Comparison of ENCODE assay signal across 1 cellular context in genomic region chr12:114799574-114800487, GRCh38.
TF ChIP-seq lines count a peak whose summit lies in the region.

No MANE protein-coding gene starts in this region.

TF ChIP-seq in H1, 55 proteins besides CTCF, POLR2A, EP300 and RAD21 (continued from another document):
- no peak for TF ChIP-seq ATF2 (IDR thresholded peaks at IDR 0.05; ENCODE audit: low read length)
- peak; percentile 27; the same call in 1 of the 2 replicates for TF ChIP-seq E2F6 (IDR thresholded peaks at IDR 0.05)
- no peak for TF ChIP-seq KDM4A (IDR thresholded peaks at IDR 0.05; ENCODE audit: low read depth, low read length, severe bottlenecking)
- TF ChIP-seq TEAD4 (IDR thresholded peaks at IDR 0.05; ENCODE audit: low read depth, low read length): no peak
- no peak for TF ChIP-seq RXRA (IDR thresholded peaks at IDR 0.05; ENCODE audit: insufficient read depth, low read depth, low read length)
- no peak for TF ChIP-seq HDAC2 (IDR thresholded peaks at IDR 0.05; ENCODE audit: borderline replicate concordance in 1 of 2, low read depth in 2 of 2, low read length in 2 of 2)
- TF ChIP-seq SP1 (IDR thresholded peaks at IDR 0.05; ENCODE audit: low read depth, low read length): no peak
- no peak for TF ChIP-seq EGR1 (IDR thresholded peaks at IDR 0.05; ENCODE audit: borderline replicate concordance, low read depth, low read length)
- no peak for TF ChIP-seq ATF3 (IDR thresholded peaks at IDR 0.05; ENCODE audit: insufficient read depth, low read depth, low read length)
